Comparison of ENCODE assay signal across 8 cellular contexts in genomic region chr15:74460298-74460697, GRCh38. TPM values are rescaled to one million over a fixed set of nuclear protein-coding genes. Genes with fewer than 3 reads are reported as not detected.
DNase-seq lines count a peak whose midpoint lies in the region; ATAC-seq and TF ChIP-seq lines count a peak whose summit lies in the region.

No MANE protein-coding gene starts in this region.

- H3K27ac Mint-ChIP-seq in activated naive CD4-positive, alpha-beta T cell treated with anti-CD3 and anti-CD28 coated beads, Interleukin-2, amount 10 ng/mL, durations not matched to agents 7 days and 5 days = peak overlapping the region; percentile 88
- H3K27ac Mint-ChIP-seq in activated naive CD8-positive, alpha-beta T cell = peak overlapping the region; percentile 96

- H3K27ac ChIP-seq in right lobe of liver (peak overlapping the region; percentile 57 to 80 (median 69)), upper lobe of right lung (peak overlapping the region; percentile 89)

- no peak for DNase-seq in activated naive CD4-positive, alpha-beta T cell treated with anti-CD3 and anti-CD28 coated beads, Interleukin-2, amount 10 ng/mL, durations not matched to agents 7 days and 5 days
- DNase-seq in activated naive CD4-positive, alpha-beta T cell (lab: John Stamatoyannopoulos, UW) = no peak
- no peak for DNase-seq in right lobe of liver
- no peak for DNase-seq in upper lobe of right lung
- no peak for DNase-seq in iPS-NIHi7 (ENCODE audit: extremely low spot score)
- no peak for DNase-seq in epidermal melanocyte (ENCODE audit: insufficient read length, low spot score)

- intact Hi-C loops in right lobe of liver (cut with DNase I) (no loop called here), upper lobe of right lung (cut with DNase I) (no loop called here)

- H3K36me3 Mint-ChIP-seq in activated naive CD4-positive, alpha-beta T cell treated with anti-CD3 and anti-CD28 coated beads, Interleukin-2, amount 10 ng/mL, durations not matched to agents 7 days and 5 days = peaks cover 34% of the 10 kb centered on the region
- peaks cover 7% of the 10 kb centered on the region for H3K36me3 Mint-ChIP-seq in activated naive CD8-positive, alpha-beta T cell

- H3K27me3 ChIP-seq in right lobe of liver = no peaks in the 10 kb centered on the region
- H3K27me3 ChIP-seq in upper lobe of right lung = no peaks in the 10 kb centered on the region

- no peak for TF ChIP-seq POLR2A in right lobe of liver (IDR thresholded peaks at IDR 0.05)

- peaks cover 9% of the 10 kb centered on the region for H3K9me3 Mint-ChIP-seq in activated naive CD4-positive, alpha-beta T cell treated with anti-CD3 and anti-CD28 coated beads, Interleukin-2, amount 10 ng/mL, durations not matched to agents 7 days and 5 days
- no peaks in the 10 kb centered on the region for H3K9me3 Mint-ChIP-seq in activated naive CD8-positive, alpha-beta T cell (ENCODE audit: low read depth)

- H3K36me3 ChIP-seq in right lobe of liver (peaks cover 0 to 12% (median 0%) of the 10 kb centered on the region in 4 donors), upper lobe of right lung (peaks cover 25% of the 10 kb centered on the region)

- H3K4me3 Mint-ChIP-seq in activated naive CD4-positive, alpha-beta T cell treated with anti-CD3 and anti-CD28 coated beads, Interleukin-2, amount 10 ng/mL, durations not matched to agents 7 days and 5 days = peak overlapping the region; percentile 90
- peak overlapping the region; percentile 97 for H3K4me3 Mint-ChIP-seq in activated naive CD8-positive, alpha-beta T cell

- no peaks in the 10 kb centered on the region for H3K27me3 Mint-ChIP-seq in activated naive CD4-positive, alpha-beta T cell treated with anti-CD3 and anti-CD28 coated beads, Interleukin-2, amount 10 ng/mL, durations not matched to agents 7 days and 5 days
- no peaks in the 10 kb centered on the region for H3K27me3 Mint-ChIP-seq in activated naive CD8-positive, alpha-beta T cell

- H3K4me1 ChIP-seq in right lobe of liver (peaks cover 0 to 10% (median 3%) of the 10 kb centered on the region in 4 donors), upper lobe of right lung (peaks cover 12% of the 10 kb centered on the region)

- ATAC-seq in right lobe of liver (no peak), upper lobe of right lung (no peak), HG03139 (IDR thresholded peaks at IDR 0.05; ENCODE audit: unreplicated experiment) (no peak)

- H3K4me3 ChIP-seq in right lobe of liver (peak overlapping the region; percentile 80 to 82 (median 82)), upper lobe of right lung (peak overlapping the region; percentile 84)

- H3K4me1 Mint-ChIP-seq in activated naive CD4-positive, alpha-beta T cell treated with anti-CD3 and anti-CD28 coated beads, Interleukin-2, amount 10 ng/mL, durations not matched to agents 7 days and 5 days = peaks cover 50% of the 10 kb centered on the region
- H3K4me1 Mint-ChIP-seq in activated naive CD8-positive, alpha-beta T cell (ENCODE audit: low read depth) = peaks cover 48% of the 10 kb centered on the region

- WGBS in right lobe of liver (ENCODE audit: insufficient coverage, low coverage, low lambda C conversion rate, missing lambda C conversion rate) = 63% methylated on average over 2 of the region's 2 CpGs

- CTCF ChIA-PET in activated naive CD4-positive, alpha-beta T cell treated with anti-CD3 and anti-CD28 coated beads, Interleukin-2, amount 10 ng/mL, durations not matched to agents 7 days and 5 days (lab: Charles Lee) = interaction anchor here (1.9 to 2.3 kb wide), 2 partner anchors 76 to 78 kb away, joined by 6 to 7 read pairs; no protein-coding TSS in a partner anchor

- TF ChIP-seq CTCF in right lobe of liver (IDR thresholded peaks at IDR 0.05) (no peak), upper lobe of right lung (IDR thresholded peaks at IDR 0.05) (no peak)

- H3K9me3 ChIP-seq in right lobe of liver (no peaks in the 10 kb centered on the region), upper lobe of right lung (no peaks in the 10 kb centered on the region)

RNA-seq across cellular contexts. Expression of gene UBL7, which starts 0.7 kb away (rescaled TPM):
- total RNA-seq in right lobe of liver = 10 to 100 TPM; 14.8 to 38.0 (median 17.3) TPM
- total RNA-seq in upper lobe of right lung = 40.8 TPM

RNA-seq across cellular contexts. Expression of gene SEMA7A, which starts 26.5 kb away (rescaled TPM):
- total RNA-seq in right lobe of liver (1 to 10 TPM in 3 of 6 experiments, under 1 TPM in 3; 0.42 to 2.4 (median 1.1) TPM), upper lobe of right lung (5.4 TPM)
